In the genomic region with DNA sequence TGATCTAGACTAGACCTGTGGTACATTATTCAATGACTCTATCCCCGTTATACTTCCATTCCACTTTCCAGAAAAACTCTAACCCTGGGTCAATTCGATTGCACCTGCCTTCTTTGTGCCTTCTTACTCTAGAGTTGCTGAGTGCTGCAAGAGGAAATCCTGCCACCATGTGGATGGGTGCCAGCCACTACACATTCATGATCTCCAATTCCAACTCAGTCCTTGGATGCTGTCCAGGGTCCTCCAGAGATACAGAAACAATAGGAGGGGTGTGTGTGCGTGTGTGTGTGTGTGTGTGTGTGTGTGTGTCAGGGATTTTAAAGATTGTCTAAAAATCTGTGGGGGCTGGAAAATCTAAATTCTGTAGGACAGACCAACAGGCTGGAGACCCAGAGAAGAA, we compare ENCODE assay signal across 8 cellular contexts. TPM values are rescaled to one million over a fixed set of nuclear protein-coding genes. Genes with fewer than 3 reads are reported as not detected.
DNase-seq lines count a peak whose midpoint lies in the region; ATAC-seq and TF ChIP-seq lines count a peak whose summit lies in the region.

No MANE protein-coding gene starts in this region.

- H2BK20ac ChIP-seq in H9 (ENCODE audit: low read depth, low read length, poor library complexity, severe bottlenecking): no peak overlapping the region

- H3K9me3 Mint-ChIP-seq in H9: peaks cover 48 to 63% of the 10 kb centered on the region in 2 experiments

- H2AK5ac ChIP-seq in H9 (ENCODE audit: insufficient read length, low read length): no peak overlapping the region

- no peaks in the 10 kb centered on the region for H3K36me3 ChIP-seq in fibroblast of lung (ENCODE audit: control insufficient read depth, insufficient read depth, low read length)

- H2BK120ac ChIP-seq in H9 (ENCODE audit: low read depth, low read length, poor library complexity, severe bottlenecking): no peak overlapping the region

- H2BK12ac ChIP-seq in H9 (ENCODE audit: insufficient read length, low read depth, low read length): no peak overlapping the region

- no peak for ATAC-seq in GM21526 (IDR thresholded peaks at IDR 0.05; ENCODE audit: low FRiP score, unreplicated experiment)

- H3K79me2 ChIP-seq in H9 (ENCODE audit: insufficient read depth, low read length) (no peaks in the 10 kb centered on the region), fibroblast of lung (ENCODE audit: control insufficient read depth, insufficient read depth, low read length) (no peaks in the 10 kb centered on the region)

- DNase-seq in CD1c-positive myeloid dendritic cell (ENCODE audit: extremely low spot score) (peak; percentile 42), H9 (peak; percentile 58), NCI-H510A (lab: John Stamatoyannopoulos, UW) (peak; percentile 0), activated T-cell treated with anti-CD3 and anti-CD28 coated beads for 24 hours (ENCODE audit: low read depth) (peak; percentile 17), fibroblast of lung (ENCODE audit: low read depth in 2 of 2) (peak; percentile 63 to 68), nucleus accumbens (lab: John Stamatoyannopoulos, UW) (peak in 41 of 56 donors; percentile 0 to 63 (median 12)), NCI-H187 treated with DMSO at 0.1 percent for 48 hours (lab: John Stamatoyannopoulos, UW) (no peak)

- H3K36me3 Mint-ChIP-seq in H9 (ENCODE audit: insufficient read depth in 1 of 3, low read depth in 3 of 3): peaks cover 0 to 2% (median 0%) of the 10 kb centered on the region in 3 experiments; a peak in 1 of 7 replicates

- H3K14ac ChIP-seq in H9 (ENCODE audit: insufficient read depth, low read length): no peak overlapping the region

- H3K4ac ChIP-seq in H9 (ENCODE audit: low read depth, low read length): no peak overlapping the region

- H3K4me1 ChIP-seq in H9 (ENCODE audit: insufficient read depth, low read length) (no peaks in the 10 kb centered on the region), fibroblast of lung (ENCODE audit: control insufficient read depth, extremely low read depth, insufficient read depth, low read length) (no peaks in the 10 kb centered on the region)

- no peaks in the 10 kb centered on the region; a peak in 1 of 4 replicates for H3K4me1 Mint-ChIP-seq in H9

- H2BK5ac ChIP-seq in H9 (ENCODE audit: insufficient read length, low read length): no peak overlapping the region

- no peaks in the 10 kb centered on the region for H3K79me1 ChIP-seq in H9 (ENCODE audit: insufficient read depth, low read depth, low read length, poor library complexity, severe bottlenecking)

- no CpG with 5 or more reads among the region's 3 CpGs for WGBS in H9 (ENCODE audit: extremely low coverage, insufficient read length, low lambda C conversion rate)

- H2AFZ ChIP-seq in H9 (ENCODE audit: low read length) (no peak overlapping the region), fibroblast of lung (ENCODE audit: low read length) (no peak overlapping the region)

- H3K27me3 Mint-ChIP-seq in H9 (ENCODE audit: low read depth): no peaks in the 10 kb centered on the region

- no peak overlapping the region for H4K5ac ChIP-seq in H9 (ENCODE audit: insufficient read length, low read depth, low read length)

- H3K27me3 ChIP-seq in H9 (ENCODE audit: insufficient read depth, low read length) (no peaks in the 10 kb centered on the region), fibroblast of lung (ENCODE audit: control insufficient read depth, insufficient read depth, low read length) (no peaks in the 10 kb centered on the region)

- H4K20me1 ChIP-seq in H9 (ENCODE audit: control insufficient read depth, insufficient read depth, insufficient read length): no peaks in the 10 kb centered on the region
- H4K20me1 ChIP-seq in fibroblast of lung (ENCODE audit: control insufficient read depth, extremely low read depth, insufficient read depth, low read length): no peaks in the 10 kb centered on the region

- H3K9ac ChIP-seq in H9 (ENCODE audit: extremely low read depth, insufficient read length, low read length): no peak overlapping the region
- no peak overlapping the region for H3K9ac ChIP-seq in fibroblast of lung (ENCODE audit: insufficient read depth, low read length)

- H3K9me3 ChIP-seq in H9 (ENCODE audit: control insufficient read depth, low read depth, low read length): peaks cover 33% of the 10 kb centered on the region
- H3K9me3 ChIP-seq in fibroblast of lung (ENCODE audit: control insufficient read depth, insufficient read depth, low read depth, low read length): no peaks in the 10 kb centered on the region

- H2BK15ac ChIP-seq in H9 (ENCODE audit: low read depth, low read length): no peak overlapping the region

- no peak overlapping the region for H4K91ac ChIP-seq in H9 (ENCODE audit: insufficient read length, low read depth, low read length)

- no peak overlapping the region for H3K23ac ChIP-seq in H9 (ENCODE audit: insufficient read length, low read depth, low read length)

- no peak overlapping the region for H3T11ph ChIP-seq in H9 (ENCODE audit: low read length)

- H4K8ac ChIP-seq in H9 (replicated peaks; ENCODE audit: insufficient read length, low read depth, low read length): no peak overlapping the region

- no peak overlapping the region for H3K27ac ChIP-seq in H9 (ENCODE audit: insufficient read length, low read depth, low read length)
- H3K27ac ChIP-seq in fibroblast of lung (ENCODE audit: insufficient read depth, low read length): no peak overlapping the region

- H3K4me3 ChIP-seq in fibroblast of lung (replicated peaks in 1 of 4; ENCODE audit: control extremely low read depth in 1 of 4, insufficient read depth in 1 of 4, low read depth in 3 of 4, low read length in 4 of 4): no peak overlapping the region

- H3K18ac ChIP-seq in H9 (ENCODE audit: insufficient read length, low read depth, low read length): no peak overlapping the region

- no peaks in the 10 kb centered on the region for H3K23me2 ChIP-seq in H9 (ENCODE audit: insufficient read length, low read depth, low read length, poor library complexity, severe bottlenecking)

- H3K27ac Mint-ChIP-seq in H9: no peak overlapping the region

- H3K4me2 ChIP-seq in H9 (ENCODE audit: insufficient read depth, insufficient read length, low read length) (no peak overlapping the region), fibroblast of lung (ENCODE audit: extremely low read depth, insufficient read depth, low read length) (no peak overlapping the region)

- no peak overlapping the region for H3K56ac ChIP-seq in H9 (ENCODE audit: insufficient read length, low read depth, low read length)

- TF ChIP-seq CTCF in H9 (conservative IDR thresholded peaks at IDR 0.05) (peak; percentile 65; the same call in 2 of the 3 replicates), fibroblast of lung (conservative IDR thresholded peaks at IDR 0.05 in 1 of 2, IDR thresholded peaks at IDR 0.05 in 1 of 2; ENCODE audit: low read depth in 1 of 2, low read length in 2 of 2) (peak; percentile 10 to 36)

- no peak overlapping the region for H3K4me3 Mint-ChIP-seq in H9

RNA-seq across cellular contexts. Expression of gene INTS6L, which starts 42.9 kb away (rescaled TPM):
- total RNA-seq in H9 (2021): 7.4 and 7.8 TPM in 2 replicates
- 4.1 and 5.1 TPM in 2 replicates for total RNA-seq in fibroblast of lung
- polyA plus RNA-seq in fibroblast of lung: 3.8 and 5.7 TPM in 2 replicates
- 1.8 and 2.2 TPM in 2 replicates for polyA plus RNA-seq in fibroblast of lung (2012)
- polyA minus RNA-seq in fibroblast of lung (ENCODE audit: low replicate concordance): 0.55 and 0.63 TPM in 2 replicates

RNA-seq across cellular contexts. Expression of gene SMIM10L2A, which starts 55.8 kb away (rescaled TPM):
- total RNA-seq in H9 (2021) (18.1 and 18.3 TPM in 2 replicates), fibroblast of lung (0.51 and 0.66 TPM in 2 replicates)
- 0.01 and 0.02 TPM in 2 replicates for polyA plus RNA-seq in fibroblast of lung
- polyA plus RNA-seq in fibroblast of lung (2012): 0.02 and 0.03 TPM in 2 replicates
- polyA minus RNA-seq in fibroblast of lung (ENCODE audit: low replicate concordance): 0.04 TPM in 1 of 2 replicates, not detected in the other

Comparison
In these comparisons a context has a peak if more than half of its experiments do, and no peak if none do; other contexts are left out.
1. RNA of gene SMIM10L2A, which starts 55.8 kb away (total RNA-seq): 18.1 to 18.3 TPM in H9; 0.51 to 0.66 TPM in fibroblast of lung; every median in the first group is over 10 times any median in the second.